In the genomic region with DNA sequence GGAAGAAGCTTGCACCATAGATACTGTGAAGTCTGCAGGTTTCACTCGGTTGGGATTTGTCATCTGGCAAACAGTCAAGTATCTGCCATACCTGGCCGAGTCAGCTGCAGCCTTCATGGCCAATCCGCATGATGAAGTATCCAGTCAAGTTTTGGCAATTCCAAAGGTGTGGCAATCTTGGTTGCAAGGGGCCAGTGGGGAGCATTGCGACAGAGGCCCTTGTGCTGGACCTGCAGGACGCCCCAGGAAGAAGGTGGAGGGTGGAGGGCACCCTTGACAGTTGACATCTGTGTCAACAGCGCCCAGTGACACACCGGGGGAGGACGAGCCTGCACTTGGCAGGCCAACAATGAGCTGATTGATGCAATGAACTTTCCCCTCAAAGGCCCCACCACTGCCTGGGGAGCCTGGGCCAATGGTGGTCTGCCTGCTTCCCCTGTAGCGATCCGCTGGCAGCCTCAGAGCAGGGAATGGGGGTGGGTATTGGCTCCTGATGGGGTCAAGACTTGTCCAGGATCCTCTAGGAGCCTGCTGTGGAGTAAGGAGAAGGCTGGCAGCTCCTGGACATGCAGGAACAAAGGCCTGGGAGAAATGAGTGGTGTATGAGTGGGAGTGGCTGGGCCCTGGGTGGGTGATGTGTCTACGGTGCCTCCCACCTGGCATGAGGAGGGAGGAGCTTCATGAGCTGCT, we compare ENCODE assay signal across 1 cellular context.
TF ChIP-seq lines count a peak whose summit lies in the region.

No MANE protein-coding gene starts in this region.

TF ChIP-seq in HepG2, 621 proteins besides CTCF, POLR2A, EP300 and RAD21 (continued from another document and continues in another):
- TF ChIP-seq, protein P1, sequence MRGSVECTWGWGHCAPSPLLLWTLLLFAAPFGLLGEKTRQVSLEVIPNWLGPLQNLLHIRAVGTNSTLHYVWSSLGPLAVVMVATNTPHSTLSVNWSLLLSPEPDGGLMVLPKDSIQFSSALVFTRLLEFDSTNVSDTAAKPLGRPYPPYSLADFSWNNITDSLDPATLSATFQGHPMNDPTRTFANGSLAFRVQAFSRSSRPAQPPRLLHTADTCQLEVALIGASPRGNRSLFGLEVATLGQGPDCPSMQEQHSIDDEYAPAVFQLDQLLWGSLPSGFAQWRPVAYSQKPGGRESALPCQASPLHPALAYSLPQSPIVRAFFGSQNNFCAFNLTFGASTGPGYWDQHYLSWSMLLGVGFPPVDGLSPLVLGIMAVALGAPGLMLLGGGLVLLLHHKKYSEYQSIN (CRISPR knock-in tag; IDR thresholded peaks at IDR 0.05; ENCODE audit: borderline replicate concordance): no peak
- TF ChIP-seq RNF219 (CRISPR knock-in tag; IDR thresholded peaks at IDR 0.05) (no peak), ZNF33B (CRISPR knock-in tag; IDR thresholded peaks at IDR 0.05) (no peak), ZBTB34 (CRISPR knock-in tag; IDR thresholded peaks at IDR 0.05) (peak; percentile 100), PAF1 (CRISPR knock-in tag; IDR thresholded peaks at IDR 0.05) (no peak), ZSCAN20 (CRISPR knock-in tag; IDR thresholded peaks at IDR 0.05; ENCODE audit: borderline replicate concordance) (no peak), ZNF747 (CRISPR knock-in tag; IDR thresholded peaks at IDR 0.05; ENCODE audit: borderline replicate concordance) (no peak), HIVEP1 (CRISPR knock-in tag; IDR thresholded peaks at IDR 0.05) (peak; percentile 93), ZNF672 (CRISPR knock-in tag; IDR thresholded peaks at IDR 0.05) (no peak), ZNF180 (CRISPR knock-in tag; IDR thresholded peaks at IDR 0.05; ENCODE audit: borderline replicate concordance, low read depth) (no peak), U2AF2 (IDR thresholded peaks at IDR 0.05; ENCODE audit: low read depth, low read length) (no peak), ZNF143 (CRISPR knock-in tag; IDR thresholded peaks at IDR 0.05) (no peak), FOXC1 (CRISPR knock-in tag; IDR thresholded peaks at IDR 0.05; ENCODE audit: borderline replicate concordance) (peak; percentile 89), IKZF1 (IDR thresholded peaks at IDR 0.05) (no peak), SRSF9 (IDR thresholded peaks at IDR 0.05; ENCODE audit: borderline replicate concordance, insufficient read depth, low read depth, low read length, poor library complexity, severe bottlenecking) (no peak), ZBTB26 (CRISPR knock-in tag; IDR thresholded peaks at IDR 0.05; ENCODE audit: borderline replicate concordance) (peak; percentile 56), NFIB (CRISPR knock-in tag; IDR thresholded peaks at IDR 0.05; ENCODE audit: borderline replicate concordance) (no peak), ZFP36L1 (CRISPR knock-in tag; IDR thresholded peaks at IDR 0.05) (no peak), XBP1 (CRISPR knock-in tag; IDR thresholded peaks at IDR 0.05) (no peak), TRAFD1 (CRISPR knock-in tag; IDR thresholded peaks at IDR 0.05; ENCODE audit: borderline replicate concordance) (no peak), TMF1 (CRISPR knock-in tag; IDR thresholded peaks at IDR 0.05; ENCODE audit: low read depth) (peak; percentile 42; the same call in 1 of the 2 replicates), ZNF207 (IDR thresholded peaks at IDR 0.05; ENCODE audit: borderline replicate concordance) (no peak), ZKSCAN1 (IDR thresholded peaks at IDR 0.05; ENCODE audit: low read length) (no peak), DMAP1 (CRISPR knock-in tag; IDR thresholded peaks at IDR 0.05) (peak; percentile 77; the same call in 1 of the 2 replicates), KLF11 (CRISPR knock-in tag; IDR thresholded peaks at IDR 0.05) (0 out of 2 replicates have a peak, but pooled peaks have one; percentile 26), ZNF558 (CRISPR knock-in tag; IDR thresholded peaks at IDR 0.05; ENCODE audit: borderline replicate concordance) (peak; percentile 53; the same call in 1 of the 2 replicates), FLYWCH1 (CRISPR knock-in tag; IDR thresholded peaks at IDR 0.05) (no peak), NR2C2 (CRISPR knock-in tag; IDR thresholded peaks at IDR 0.05; ENCODE audit: borderline replicate concordance) (peak; percentile 92), ZNF773 (CRISPR knock-in tag; IDR thresholded peaks at IDR 0.05; ENCODE audit: borderline replicate concordance) (no peak), KDM5B (CRISPR knock-in tag; IDR thresholded peaks at IDR 0.05; ENCODE audit: borderline replicate concordance) (peak; percentile 70; the same call in 1 of the 2 replicates), ZNF563 (CRISPR knock-in tag; IDR thresholded peaks at IDR 0.05) (0 out of 2 replicates have a peak, but pooled peaks have one; percentile 29), HMGXB4 (CRISPR knock-in tag; IDR thresholded peaks at IDR 0.05; ENCODE audit: borderline replicate concordance in 1 of 2, low read depth in 1 of 2) (peak; percentile 26 to 64; a peak in 2 of 4 replicates), ZNF382 (CRISPR knock-in tag; IDR thresholded peaks at IDR 0.05; ENCODE audit: borderline replicate concordance) (no peak), ZNF24 (IDR thresholded peaks at IDR 0.05) (no peak), PHF20 (CRISPR knock-in tag; IDR thresholded peaks at IDR 0.05) (no peak), TRIM24 (CRISPR knock-in tag; IDR thresholded peaks at IDR 0.05) (peak; percentile 96), ELK4 (CRISPR knock-in tag; IDR thresholded peaks at IDR 0.05; ENCODE audit: borderline replicate concordance) (no peak), LCORL (IDR thresholded peaks at IDR 0.05) (peak; percentile 70; the same call in 1 of the 2 replicates), LCORL (CRISPR knock-in tag; IDR thresholded peaks at IDR 0.05) (peak; percentile 100), IRF2 (CRISPR knock-in tag; IDR thresholded peaks at IDR 0.05) (peak; percentile 95), ZFP36 (IDR thresholded peaks at IDR 0.05; ENCODE audit: borderline replicate concordance, low read depth, low read length, partially characterized antibody) (no peak), EHMT2 (IDR thresholded peaks at IDR 0.05; ENCODE audit: borderline replicate concordance, low read depth, low read length) (peak; percentile 97)
- TF ChIP-seq, protein P2, sequence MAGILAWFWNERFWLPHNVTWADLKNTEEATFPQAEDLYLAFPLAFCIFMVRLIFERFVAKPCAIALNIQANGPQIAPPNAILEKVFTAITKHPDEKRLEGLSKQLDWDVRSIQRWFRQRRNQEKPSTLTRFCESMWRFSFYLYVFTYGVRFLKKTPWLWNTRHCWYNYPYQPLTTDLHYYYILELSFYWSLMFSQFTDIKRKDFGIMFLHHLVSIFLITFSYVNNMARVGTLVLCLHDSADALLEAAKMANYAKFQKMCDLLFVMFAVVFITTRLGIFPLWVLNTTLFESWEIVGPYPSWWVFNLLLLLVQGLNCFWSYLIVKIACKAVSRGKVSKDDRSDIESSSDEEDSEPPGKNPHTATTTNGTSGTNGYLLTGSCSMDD (CRISPR knock-in tag; IDR thresholded peaks at IDR 0.05): no peak
- TF ChIP-seq, protein P3, sequence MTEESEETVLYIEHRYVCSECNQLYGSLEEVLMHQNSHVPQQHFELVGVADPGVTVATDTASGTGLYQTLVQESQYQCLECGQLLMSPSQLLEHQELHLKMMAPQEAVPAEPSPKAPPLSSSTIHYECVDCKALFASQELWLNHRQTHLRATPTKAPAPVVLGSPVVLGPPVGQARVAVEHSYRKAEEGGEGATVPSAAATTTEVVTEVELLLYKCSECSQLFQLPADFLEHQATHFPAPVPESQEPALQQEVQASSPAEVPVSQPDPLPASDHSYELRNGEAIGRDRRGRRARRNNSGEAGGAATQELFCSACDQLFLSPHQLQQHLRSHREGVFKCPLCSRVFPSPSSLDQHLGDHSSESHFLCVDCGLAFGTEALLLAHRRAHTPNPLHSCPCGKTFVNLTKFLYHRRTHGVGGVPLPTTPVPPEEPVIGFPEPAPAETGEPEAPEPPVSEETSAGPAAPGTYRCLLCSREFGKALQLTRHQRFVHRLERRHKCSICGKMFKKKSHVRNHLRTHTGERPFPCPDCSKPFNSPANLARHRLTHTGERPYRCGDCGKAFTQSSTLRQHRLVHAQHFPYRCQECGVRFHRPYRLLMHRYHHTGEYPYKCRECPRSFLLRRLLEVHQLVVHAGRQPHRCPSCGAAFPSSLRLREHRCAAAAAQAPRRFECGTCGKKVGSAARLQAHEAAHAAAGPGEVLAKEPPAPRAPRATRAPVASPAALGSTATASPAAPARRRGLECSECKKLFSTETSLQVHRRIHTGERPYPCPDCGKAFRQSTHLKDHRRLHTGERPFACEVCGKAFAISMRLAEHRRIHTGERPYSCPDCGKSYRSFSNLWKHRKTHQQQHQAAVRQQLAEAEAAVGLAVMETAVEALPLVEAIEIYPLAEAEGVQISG (CRISPR knock-in tag; IDR thresholded peaks at IDR 0.05): peak; percentile 83
- TF ChIP-seq, protein P4, sequence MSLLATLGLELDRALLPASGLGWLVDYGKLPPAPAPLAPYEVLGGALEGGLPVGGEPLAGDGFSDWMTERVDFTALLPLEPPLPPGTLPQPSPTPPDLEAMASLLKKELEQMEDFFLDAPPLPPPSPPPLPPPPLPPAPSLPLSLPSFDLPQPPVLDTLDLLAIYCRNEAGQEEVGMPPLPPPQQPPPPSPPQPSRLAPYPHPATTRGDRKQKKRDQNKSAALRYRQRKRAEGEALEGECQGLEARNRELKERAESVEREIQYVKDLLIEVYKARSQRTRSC (CRISPR knock-in tag; IDR thresholded peaks at IDR 0.05; ENCODE audit: low read depth): no peak
- TF ChIP-seq, protein P5, sequence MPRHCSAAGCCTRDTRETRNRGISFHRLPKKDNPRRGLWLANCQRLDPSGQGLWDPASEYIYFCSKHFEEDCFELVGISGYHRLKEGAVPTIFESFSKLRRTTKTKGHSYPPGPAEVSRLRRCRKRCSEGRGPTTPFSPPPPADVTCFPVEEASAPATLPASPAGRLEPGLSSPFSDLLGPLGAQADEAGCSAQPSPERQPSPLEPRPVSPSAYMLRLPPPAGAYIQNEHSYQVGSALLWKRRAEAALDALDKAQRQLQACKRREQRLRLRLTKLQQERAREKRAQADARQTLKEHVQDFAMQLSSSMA (CRISPR knock-in tag; IDR thresholded peaks at IDR 0.05): peak; percentile 82; the same call in 1 of the 2 replicates
